Comparison of ENCODE assay signal across 1 cellular context in the genomic region with DNA sequence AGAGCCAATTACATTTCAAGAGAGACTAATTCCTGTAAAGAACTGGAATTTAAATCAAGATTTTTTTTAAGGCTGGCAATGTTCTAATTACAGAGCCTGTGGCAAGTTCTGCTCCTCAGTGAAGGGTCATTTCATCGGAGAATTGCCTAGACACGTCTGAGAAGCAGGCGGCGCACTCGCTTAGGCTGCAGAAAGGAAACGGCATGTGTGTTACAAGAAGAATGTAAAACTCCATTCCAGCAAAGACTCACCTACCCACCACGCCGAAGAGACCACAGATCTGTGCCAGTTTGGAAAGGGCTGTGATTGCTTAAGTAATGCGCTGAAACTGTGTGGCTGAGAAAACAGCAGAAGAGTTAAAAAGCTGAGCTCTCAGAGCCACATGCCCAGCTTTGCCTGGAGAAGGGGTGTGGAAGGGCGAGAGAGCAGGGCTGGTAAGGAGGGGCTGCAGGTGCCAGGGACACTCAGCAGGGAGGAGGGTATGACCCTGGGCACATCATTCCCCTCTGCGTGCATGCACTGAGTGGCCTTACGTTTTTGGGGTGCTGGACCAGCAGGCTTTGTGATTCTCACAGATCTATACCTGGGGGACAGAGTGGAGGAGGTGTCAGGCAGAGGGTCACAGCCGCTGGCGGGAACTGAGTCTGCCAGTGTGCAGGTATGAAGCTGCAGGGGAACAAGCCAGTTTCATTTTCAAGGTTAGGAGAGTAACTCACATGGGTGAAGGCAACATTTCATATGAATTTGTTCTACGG.
TF ChIP-seq lines count a peak whose summit lies in the region.

No MANE protein-coding gene starts in this region.

TF ChIP-seq in GM23338, 12 proteins besides CTCF, POLR2A, EP300 and RAD21 (continued from another document):
- TF ChIP-seq, protein P1, sequence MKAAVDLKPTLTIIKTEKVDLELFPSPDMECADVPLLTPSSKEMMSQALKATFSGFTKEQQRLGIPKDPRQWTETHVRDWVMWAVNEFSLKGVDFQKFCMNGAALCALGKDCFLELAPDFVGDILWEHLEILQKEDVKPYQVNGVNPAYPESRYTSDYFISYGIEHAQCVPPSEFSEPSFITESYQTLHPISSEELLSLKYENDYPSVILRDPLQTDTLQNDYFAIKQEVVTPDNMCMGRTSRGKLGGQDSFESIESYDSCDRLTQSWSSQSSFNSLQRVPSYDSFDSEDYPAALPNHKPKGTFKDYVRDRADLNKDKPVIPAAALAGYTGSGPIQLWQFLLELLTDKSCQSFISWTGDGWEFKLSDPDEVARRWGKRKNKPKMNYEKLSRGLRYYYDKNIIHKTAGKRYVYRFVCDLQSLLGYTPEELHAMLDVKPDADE (IDR thresholded peaks at IDR 0.05): no peak
- no peak for TF ChIP-seq CREB1 (CRISPR knock-in tag; IDR thresholded peaks at IDR 0.05; ENCODE audit: low read depth)
